8 cellular contexts compared by ENCODE assay signal in genomic region chr2:144357623-144358400, GRCh38.
A peak's percentile ranks its signal among the peaks of the same experiment; 100 is the strongest.
DNase-seq lines count a peak whose midpoint lies in the region; ATAC-seq and TF ChIP-seq lines count a peak whose summit lies in the region.

No MANE protein-coding gene starts in this region.

- POLR2A ChIA-PET in A673 (lab: Charles Lee; ENCODE audit: low non-redundant PET), result no interaction called here

- BruUV-seq in A673 (replicated peaks; lab: Mats Ljungman, UMichigan), result no TSS peak

- H3K4me1 ChIP-seq in A673 (ENCODE audit: insufficient read depth, low read length, poor library complexity, severe bottlenecking), result peaks cover 33% of the 10 kb centered on the region

- no peak for TF ChIP-seq CTCF in A673 (conservative IDR thresholded peaks at IDR 0.05; ENCODE audit: low read depth, low read length)

- H3K9me3 ChIP-seq in A673 (ENCODE audit: low read depth, low read length, poor library complexity, severe bottlenecking), result no peaks in the 10 kb centered on the region

- no peak overlapping the region for H3K27ac ChIP-seq in A673 (ENCODE audit: low read depth, low read length, poor library complexity, severe bottlenecking)

- H3K36me3 ChIP-seq in A673 (ENCODE audit: insufficient read depth, low read length, poor library complexity, severe bottlenecking), result no peaks in the 10 kb centered on the region

- intact Hi-C loops in left ventricle myocardium superior (cut with micrococcal nuclease) (no loop called here), A673 (cut with micrococcal nuclease; ENCODE audit: unreplicated experiment) (no loop called here)

- CTCF ChIA-PET in A673 (lab: Charles Lee), result no interaction called here

- H3K4me3 ChIP-seq in A673 (ENCODE audit: low read depth, low read length, poor library complexity, severe bottlenecking), result no peak overlapping the region

- DNase-seq in A172 (ENCODE audit: low spot score) (peak; percentile 96), T1000 (lab: John Stamatoyannopoulos, UW) (peak; percentile 33), left ventricle myocardium superior (no peak), occipital lobe (lab: John Stamatoyannopoulos, UW) (no peak), SHP77 treated with DMSO at 0.1 percent for 48 hours (lab: John Stamatoyannopoulos, UW) (no peak), A673 (ENCODE audit: low spot score) (no peak)

- ATAC-seq in GM18907 (IDR thresholded peaks at IDR 0.05; ENCODE audit: unreplicated experiment), result peak; percentile 82
- peak; percentile 73 for ATAC-seq in HG03064 (IDR thresholded peaks at IDR 0.05; ENCODE audit: low read depth, unreplicated experiment)
- peak; percentile 85 for ATAC-seq in left ventricle myocardium superior

- H3K27me3 ChIP-seq in A673 (replicated peaks; ENCODE audit: insufficient read depth, low read depth, low read length, poor library complexity), result no peaks in the 10 kb centered on the region

Comparison
In these comparisons a context has a peak if more than half of its experiments do, and no peak if none do; other contexts are left out.
1. DNase-seq: peak in A172 (single experiment) and T1000 (single experiment); none in left ventricle myocardium superior (single experiment), occipital lobe (single experiment), SHP77 treated with DMSO at 0.1 percent for 48 hours (single experiment) and A673 (single experiment).
2. Peak in every context shown above with its lines, with median percentiles within 50 percentile points of each other: ATAC-seq.